ENCODE assay signal across 29 cellular contexts in the genomic region with DNA sequence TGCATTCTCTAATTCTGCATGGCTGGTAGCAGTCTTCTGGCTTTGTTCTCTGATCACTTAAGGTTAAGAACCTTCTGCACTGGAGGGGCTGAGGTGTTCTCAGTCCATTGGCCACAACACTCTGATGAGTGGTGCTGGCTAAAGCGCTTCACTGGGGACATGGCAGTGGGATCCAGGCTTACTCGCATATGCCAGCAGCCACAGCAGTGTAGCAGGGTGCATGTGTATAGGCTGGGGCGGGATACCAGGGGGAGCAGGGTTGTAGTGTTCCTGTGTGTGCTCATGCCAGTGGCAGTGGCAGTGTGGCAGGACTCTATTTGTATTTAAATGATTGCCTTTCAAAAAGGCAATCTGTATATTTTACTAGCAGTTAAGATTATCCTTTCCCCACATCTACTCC. TPM values are rescaled to one million over a fixed set of nuclear protein-coding genes. Genes with fewer than 3 reads are reported as not detected.
"Had no signal": no experiment of that assay in that cellular context is flagged by ENCODE, and none has a peak within 500 bp of the region (broad histone marks: within the 10 kb centered on the region; RNA-seq: fewer than 3 reads in every experiment).

No MANE protein-coding gene starts in this region.

- H3K4me3 ChIP-seq: neural progenitor cell, pancreas, psoas muscle, right lobe of liver, sigmoid colon, stomach, thoracic aorta, thyroid gland, tibial nerve, upper lobe of right lung, uterus had no signal

- H3K4me1 ChIP-seq: neural progenitor cell, pancreas, psoas muscle, right lobe of liver, sigmoid colon, stomach, thyroid gland, tibial nerve, upper lobe of right lung, uterus had no signal

- H3K27ac ChIP-seq: neural progenitor cell, neutrophil, pancreas, psoas muscle, right lobe of liver, sigmoid colon, stomach, thoracic aorta, thyroid gland, tibial nerve, upper lobe of right lung, uterus had no signal

- H3K27me3 ChIP-seq: pancreas, right lobe of liver, sigmoid colon, stomach, thyroid gland, tibial nerve, upper lobe of right lung, uterus had no signal

- H3K9me3 Mint-ChIP-seq: neural progenitor cell, type B pancreatic cell had no signal

- H3K4me3 Mint-ChIP-seq: naive thymus-derived CD4-positive, alpha-beta T cell; natural killer cell; nephron; neural progenitor cell; stimulated activated effector memory CD8-positive, alpha-beta T cell treated with anti-CD3 and anti-CD28 coated beads, Interleukin-12 subunit alpha, Interleukin-12 subunit beta, amount 100 ng/mL, for 72 hours; stimulated activated naive B cell treated with anti-CD40 and anti-IgM and Interleukin-4, amounts not matched to agents 10 μg/mL and 1 μg/mL and 100 μg/mL, for 72 hours; stimulated activated naive CD8-positive, alpha-beta T cell treated with anti-CD3 and anti-CD28 coated beads, Interleukin-15, Interleukin-2, amounts not matched to agents 100 ng/mL and 50 ng/mL, for 24 hours; type B pancreatic cell had no signal

- H2AFZ ChIP-seq: neural progenitor cell had no signal

- H3K9ac ChIP-seq: neural progenitor cell had no signal

- H3K36me3 Mint-ChIP-seq: natural killer cell; neural progenitor cell; stimulated activated effector memory CD8-positive, alpha-beta T cell treated with anti-CD3 and anti-CD28 coated beads, Interleukin-12 subunit alpha, Interleukin-12 subunit beta, amount 100 ng/mL, for 72 hours; stimulated activated naive B cell treated with anti-CD40 and anti-IgM and Interleukin-4, amounts not matched to agents 10 μg/mL and 1 μg/mL and 100 μg/mL, for 72 hours had no signal

- H3K4me2 ChIP-seq: neural progenitor cell had no signal

- H3K27ac Mint-ChIP-seq: naive thymus-derived CD4-positive, alpha-beta T cell; natural killer cell; nephron; neural progenitor cell; progenitor cell of endocrine pancreas; stimulated activated effector memory CD8-positive, alpha-beta T cell treated with anti-CD3 and anti-CD28 coated beads, Interleukin-12 subunit alpha, Interleukin-12 subunit beta, amount 100 ng/mL, for 72 hours; stimulated activated naive B cell treated with anti-CD40 and anti-IgM and Interleukin-4, amounts not matched to agents 10 μg/mL and 1 μg/mL and 100 μg/mL, for 72 hours; stimulated activated naive CD8-positive, alpha-beta T cell treated with anti-CD3 and anti-CD28 coated beads, Interleukin-15, Interleukin-2, amounts not matched to agents 100 ng/mL and 50 ng/mL, for 24 hours; type B pancreatic cell had no signal

- H3K36me3 ChIP-seq: neural progenitor cell, neutrophil, pancreas, right lobe of liver, sigmoid colon, stomach, thoracic aorta, thyroid gland, tibial nerve, upper lobe of right lung, uterus had no signal

- DNase-seq: natural killer cell; nucleus accumbens; pancreas; psoas muscle; right cardiac atrium; right lobe of liver; sigmoid colon; small intestine; stimulated activated CD4-positive, alpha-beta T cell treated with anti-CD3 and anti-CD28 coated beads, Interleukin-15, amount 100 ng/mL, for 24 hours; stimulated activated CD4-positive, alpha-beta T cell treated with anti-CD3 and anti-CD28 coated beads, Interleukin-2, amount 100 ng/mL, for 24 hours; stimulated activated CD4-positive, alpha-beta T cell treated with anti-CD3 and anti-CD28 coated beads, Interleukin-2, amount 100 ng/mL, for 48 hours; stimulated activated CD4-positive, alpha-beta T cell treated with anti-CD3 and anti-CD28 coated beads, Interleukin-4, amount 100 ng/mL, for 24 hours; stimulated activated naive B cell treated with anti-CD40 and anti-IgM and Interleukin-4, amounts not matched to agents 10 μg/mL and 1 μg/mL and 100 μg/mL, for 72 hours; stimulated activated naive CD4-positive, alpha-beta T cell treated with Interleukin-2 at 50 U/mL for 16 hours; stomach; thyroid gland; upper lobe of right lung; uterus had no signal

- H3K9me3 ChIP-seq: neutrophil, pancreas, psoas muscle, right lobe of liver, sigmoid colon, stomach, thoracic aorta, thyroid gland, upper lobe of right lung, uterus had no signal

- ATAC-seq: naive thymus-derived CD4-positive, alpha-beta T cell; natural killer cell; pancreas; psoas muscle; right cardiac atrium; right lobe of liver; stimulated activated effector memory CD8-positive, alpha-beta T cell treated with anti-CD3 and anti-CD28 coated beads, Interleukin-12 subunit alpha, Interleukin-12 subunit beta, amount 100 ng/mL, for 72 hours; stimulated activated naive B cell treated with anti-CD40 and anti-IgM and Interleukin-4, amounts not matched to agents 10 μg/mL and 1 μg/mL and 100 μg/mL, for 72 hours; upper lobe of right lung had no signal

- H3K4me1 Mint-ChIP-seq: nephron, neural progenitor cell had no signal

RNA-seq across cellular contexts. Expression of a gene that starts 11.1 kb away (rescaled TPM):
- total RNA-seq: natural killer cell, osteocyte, right lobe of liver had no signal
- polyA plus RNA-seq: naive thymus-derived CD4-positive, alpha-beta T cell had no signal
